ENCODE assay signal across 5 cellular contexts in genomic region chr2:181762848-181763247, GRCh38.
"Had no signal": no experiment of that assay in that cellular context is flagged by ENCODE, and none has a peak within 500 bp of the region (broad histone marks: within the 10 kb centered on the region; RNA-seq: fewer than 3 reads in every experiment).

No MANE protein-coding gene starts in this region.

- DNase-seq: H9, HCEC 1CT, IMR-90 had no signal

- ATAC-seq: GM23338 had no signal

- H3K4me2 ChIP-seq: GM23338 had no signal

- H3K4me3 ChIP-seq: GM23338, K562 had no signal

- H2AFZ ChIP-seq: GM23338 had no signal
